ENCODE assay signal across 19 cellular contexts in the genomic region with DNA sequence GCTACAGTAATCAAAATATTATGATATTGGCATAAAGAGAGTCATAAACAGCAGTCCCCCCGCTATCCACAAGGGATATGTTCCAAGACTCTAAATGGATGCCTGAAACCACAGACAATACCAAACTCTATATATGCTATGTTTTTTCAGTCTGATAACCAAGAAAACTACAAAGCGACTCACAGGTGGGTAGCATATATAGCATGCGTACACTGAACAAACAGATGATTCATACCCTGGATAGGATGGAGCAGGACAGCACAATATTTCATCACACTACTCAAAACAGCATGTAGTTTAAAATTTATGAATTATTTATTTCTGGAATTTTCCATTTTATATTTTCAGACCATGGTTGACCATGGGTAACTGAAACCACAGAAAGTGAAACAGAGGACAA.
DNase-seq lines count a peak whose midpoint lies in the region; ATAC-seq and TF ChIP-seq lines count a peak whose summit lies in the region.
"Had no signal": no experiment of that assay in that cellular context is flagged by ENCODE, and none has a peak within 500 bp of the region (broad histone marks: within the 10 kb centered on the region; RNA-seq: fewer than 3 reads in every experiment).

No MANE protein-coding gene starts in this region.

- ATAC-seq in PC-3 (peak; percentile 49; the same call in 1 of the 2 replicates), foreskin keratinocyte (peak; percentile 92), Right ventricle myocardium inferior (no peak)
- ATAC-seq: HepG2 had no signal

- no peaks in the 10 kb centered on the region for H3K27me3 ChIP-seq in breast epithelium
- no peaks in the 10 kb centered on the region for H3K27me3 ChIP-seq in PC-3 (ENCODE audit: low read length)
- no peaks in the 10 kb centered on the region for H3K27me3 ChIP-seq in mammary epithelial cell (ENCODE audit: insufficient read depth, low read length)
- H3K27me3 ChIP-seq in foreskin keratinocyte, result no peaks in the 10 kb centered on the region
- H3K27me3 ChIP-seq: BLaER1 had no signal

- H3K9me3 Mint-ChIP-seq in MCF 10A (ENCODE audit: unreplicated experiment), result no peaks in the 10 kb centered on the region
- peaks cover 6% of the 10 kb centered on the region for H3K9me3 Mint-ChIP-seq in activated CD4-positive, alpha-beta T cell treated with anti-CD3 and anti-CD28 coated beads, Interleukin-2, amount 10 ng/mL, durations not matched to agents 7 days and 5 days

- H3K9ac ChIP-seq in PC-3 (ENCODE audit: low read length), result no peak overlapping the region
- H3K9ac ChIP-seq in mammary epithelial cell (ENCODE audit: insufficient read depth, low read length), result no peak overlapping the region
- H3K9ac ChIP-seq: BLaER1 had no signal

- no peak overlapping the region for H3K4me3 Mint-ChIP-seq in MCF 10A (ENCODE audit: unreplicated experiment)
- no peak overlapping the region for H3K4me3 Mint-ChIP-seq in activated CD4-positive, alpha-beta T cell treated with anti-CD3 and anti-CD28 coated beads, Interleukin-2, amount 10 ng/mL, durations not matched to agents 7 days and 5 days
- H3K4me3 Mint-ChIP-seq: CD14-positive monocyte; CD4-positive, alpha-beta memory T cell; H9; IgD-negative memory B cell had no signal

- no peaks in the 10 kb centered on the region for H3K4me1 ChIP-seq in breast epithelium
- H3K4me1 ChIP-seq in PC-3 (ENCODE audit: insufficient read depth, low read length), result no peaks in the 10 kb centered on the region
- no peaks in the 10 kb centered on the region for H3K4me1 ChIP-seq in mammary epithelial cell (ENCODE audit: insufficient read depth, low read length)
- no peaks in the 10 kb centered on the region for H3K4me1 ChIP-seq in foreskin keratinocyte
- H3K4me1 ChIP-seq: BLaER1 had no signal

- dilution Hi-C loops in mammary epithelial cell (cut with HindIII; ENCODE audit: low sequenced_read_pairs), result loop anchor here (25.0 kb wide), 1 partner anchor 116 kb away; no protein-coding TSS in a partner anchor

- H3K27ac Mint-ChIP-seq in MCF 10A (ENCODE audit: low read depth, unreplicated experiment), result no peak overlapping the region
- no peak overlapping the region for H3K27ac Mint-ChIP-seq in activated CD4-positive, alpha-beta T cell treated with anti-CD3 and anti-CD28 coated beads, Interleukin-2, amount 10 ng/mL, durations not matched to agents 7 days and 5 days
- H3K27ac Mint-ChIP-seq: CD14-positive monocyte; CD4-positive, alpha-beta memory T cell; H9; IgD-negative memory B cell had no signal

- no peak overlapping the region for H2AFZ ChIP-seq in PC-3 (ENCODE audit: low read length)
- H2AFZ ChIP-seq in mammary epithelial cell (ENCODE audit: low read depth, low read length), result no peak overlapping the region

- no peak for TF ChIP-seq POLR2A in breast epithelium (IDR thresholded peaks at IDR 0.05)

- BruUV-seq in MCF 10A (replicated peaks; lab: Mats Ljungman, UMichigan), result no TSS peak
- BruUV-seq in PC-3 (replicated peaks; lab: Mats Ljungman, UMichigan), result no TSS peak
- BruUV-seq in mammary epithelial cell (replicated peaks; lab: Mats Ljungman, UMichigan), result no TSS peak

- H3K4me3 ChIP-seq in breast epithelium, result no peak overlapping the region
- H3K4me3 ChIP-seq in PC-3 (ENCODE audit: low read length), result no peak overlapping the region
- H3K4me3 ChIP-seq in mammary epithelial cell (replicated peaks in 1 of 3; ENCODE audit: insufficient read depth in 1 of 3, low read depth in 2 of 3, low read length in 3 of 3), result no peak overlapping the region
- H3K4me3 ChIP-seq: BLaER1 had no signal

- 59% methylated on average over 3 of the region's 3 CpGs for WGBS in mammary epithelial cell (ENCODE audit: low coverage, missing lambda C conversion rate)

- no peaks in the 10 kb centered on the region for H3K4me1 Mint-ChIP-seq in MCF 10A (ENCODE audit: insufficient read depth, unreplicated experiment)
- H3K4me1 Mint-ChIP-seq in activated CD4-positive, alpha-beta T cell treated with anti-CD3 and anti-CD28 coated beads, Interleukin-2, amount 10 ng/mL, durations not matched to agents 7 days and 5 days, result no peaks in the 10 kb centered on the region
- H3K4me1 Mint-ChIP-seq: CD14-positive monocyte; CD4-positive, alpha-beta memory T cell; H9; IgD-negative memory B cell had no signal

- no peaks in the 10 kb centered on the region for H3K36me3 ChIP-seq in breast epithelium
- H3K36me3 ChIP-seq in PC-3 (ENCODE audit: low read depth, low read length), result no peaks in the 10 kb centered on the region
- H3K36me3 ChIP-seq in mammary epithelial cell (ENCODE audit: insufficient read depth, low read length), result no peaks in the 10 kb centered on the region
- H3K36me3 ChIP-seq: BLaER1 had no signal

- H3K79me2 ChIP-seq in PC-3 (ENCODE audit: low read length) (no peaks in the 10 kb centered on the region), mammary epithelial cell (ENCODE audit: insufficient read depth, low read length) (no peaks in the 10 kb centered on the region)

- H3K36me3 Mint-ChIP-seq in MCF 10A (ENCODE audit: insufficient read depth, unreplicated experiment), result no peaks in the 10 kb centered on the region
- no peaks in the 10 kb centered on the region for H3K36me3 Mint-ChIP-seq in activated CD4-positive, alpha-beta T cell treated with anti-CD3 and anti-CD28 coated beads, Interleukin-2, amount 10 ng/mL, durations not matched to agents 7 days and 5 days (ENCODE audit: low read depth)
- H3K36me3 Mint-ChIP-seq: CD14-positive monocyte; CD4-positive, alpha-beta memory T cell; IgD-negative memory B cell had no signal

- DNase-seq in MCF 10A (ENCODE audit: unreplicated experiment) (peak; percentile 18), breast epithelium (ENCODE audit: low spot score in 2 of 2) (no peak), PC-3 (peak; percentile 54), mammary epithelial cell (peak; percentile 63), foreskin keratinocyte (peak; percentile 42 to 48), Right ventricle myocardium inferior (ENCODE audit: missing footprints) (no peak)
- no peak for DNase-seq in stimulated activated CD4-positive, alpha-beta T cell treated with anti-CD3 and anti-CD28 coated beads, Interleukin-15, amount 100 ng/mL, for 24 hours
- no peak for DNase-seq in activated CD4-positive, alpha-beta T cell treated with anti-CD3 and anti-CD28 coated beads, Interleukin-2, amount 10 ng/mL, durations not matched to agents 7 days and 5 days
- DNase-seq: 8988T; CD4-positive, alpha-beta memory T cell; GDM1; GOT3; H9; KBM-7 had no signal

- H3K9me2 ChIP-seq in PC-3 (replicated peaks; ENCODE audit: low read length), result no peaks in the 10 kb centered on the region

- TF ChIP-seq CTCF in MCF 10A (IDR thresholded peaks at IDR 0.05; ENCODE audit: unreplicated experiment) (no peak), breast epithelium (IDR thresholded peaks at IDR 0.05) (no peak), PC-3 (conservative IDR thresholded peaks at IDR 0.05; ENCODE audit: low read depth, low read length) (no peak), mammary epithelial cell (conservative IDR thresholded peaks at IDR 0.05 in 1 of 2, IDR thresholded peaks at IDR 0.05 in 1 of 2; ENCODE audit: extremely low read depth in 1 of 2, insufficient read depth in 1 of 2, low read depth in 1 of 2, low read length in 2 of 2) (no peak), foreskin keratinocyte (conservative IDR thresholded peaks at IDR 0.05) (no peak)

- H3K27ac ChIP-seq in breast epithelium (no peak overlapping the region), PC-3 (ENCODE audit: low read length) (no peak overlapping the region), mammary epithelial cell (ENCODE audit: insufficient read depth, low read depth, low read length) (no peak overlapping the region), foreskin keratinocyte (no peak overlapping the region)
- H3K27ac ChIP-seq: BLaER1, HL-60 had no signal

- in situ Hi-C loops in mammary epithelial cell (cut with MboI; ENCODE audit: low sequenced_read_pairs in 2 of 2), result loop anchor here (25.0 kb wide), 2 partner anchors 1091 to 1266 kb away; a partner anchor contains a TSS

- H3K4me2 ChIP-seq in PC-3 (ENCODE audit: low read length) (no peak overlapping the region), mammary epithelial cell (ENCODE audit: insufficient read depth, low read depth, low read length) (no peak overlapping the region)
- H3K4me2 ChIP-seq: BLaER1 had no signal

- intact Hi-C loops in MCF 10A (cut with micrococcal nuclease), result no loop called here
- intact Hi-C loops in breast epithelium (cut with DNase I; ENCODE audit: low total_unique reads), result no loop called here
- intact Hi-C loops in PC-3 (cut with micrococcal nuclease), result no loop called here
- intact Hi-C loops in mammary epithelial cell (cut with micrococcal nuclease), result no loop called here
- intact Hi-C loops in Right ventricle myocardium inferior (cut with DNase I), result no loop called here

- CTCF ChIA-PET in MCF 10A (lab: Yijun Ruan, JAX), result no interaction called here
- CTCF ChIA-PET in PC-3 (lab: Charles Lee), result no interaction called here
- CTCF ChIA-PET in mammary epithelial cell (lab: Charles Lee; ENCODE audit: low non-redundant PET), result no interaction called here
- CTCF ChIA-PET in activated CD4-positive, alpha-beta T cell treated with anti-CD3 and anti-CD28 coated beads, Interleukin-2, amount 10 ng/mL, durations not matched to agents 7 days and 5 days (lab: Charles Lee), result no interaction called here

- H3K9me3 ChIP-seq in breast epithelium (peaks cover 0 to 11% of the 10 kb centered on the region in 2 donors), PC-3 (ENCODE audit: low read length) (no peaks in the 10 kb centered on the region), mammary epithelial cell (replicated peaks; ENCODE audit: insufficient read depth, low read length) (no peaks in the 10 kb centered on the region)

- H4K20me1 ChIP-seq in PC-3 (ENCODE audit: low read length) (no peaks in the 10 kb centered on the region), mammary epithelial cell (ENCODE audit: insufficient read depth, low read length) (no peaks in the 10 kb centered on the region)
- H4K20me1 ChIP-seq: BLaER1 had no signal

- H3F3A ChIP-seq in PC-3 (ENCODE audit: low read length, unreplicated experiment), result no peaks in the 10 kb centered on the region

- H3K27me3 Mint-ChIP-seq in MCF 10A (ENCODE audit: insufficient read depth, unreplicated experiment), result peaks cover 16% of the 10 kb centered on the region
- peaks cover 4% of the 10 kb centered on the region for H3K27me3 Mint-ChIP-seq in activated CD4-positive, alpha-beta T cell treated with anti-CD3 and anti-CD28 coated beads, Interleukin-2, amount 10 ng/mL, durations not matched to agents 7 days and 5 days
- H3K27me3 Mint-ChIP-seq: IgD-negative memory B cell had no signal

- POLR2A ChIA-PET in MCF 10A (lab: Yijun Ruan, JAX) (no interaction called here), PC-3 (lab: Charles Lee; ENCODE audit: unreplicated experiment) (no interaction called here)
- POLR2A ChIA-PET in activated CD4-positive, alpha-beta T cell treated with anti-CD3 and anti-CD28 coated beads, Interleukin-2, amount 10 ng/mL, durations not matched to agents 7 days and 5 days (lab: Charles Lee), result no interaction called here

Comparison
In these comparisons a context has a peak if more than half of its experiments do, and no peak if none do; other contexts are left out.
1. DNase-seq: peak in MCF 10A (single experiment), PC-3 (single experiment), mammary epithelial cell (single experiment) and foreskin keratinocyte (2 of 2); none in breast epithelium (0 of 2), Right ventricle myocardium inferior (single experiment), stimulated activated CD4-positive, alpha-beta T cell treated with anti-CD3 and anti-CD28 coated beads, Interleukin-15, amount 100 ng/mL, for 24 hours (single experiment) and activated CD4-positive, alpha-beta T cell treated with anti-CD3 and anti-CD28 coated beads, Interleukin-2, amount 10 ng/mL, durations not matched to agents 7 days and 5 days (single experiment).